Comparison of ENCODE assay signal across 1 cellular context in the genomic region with DNA sequence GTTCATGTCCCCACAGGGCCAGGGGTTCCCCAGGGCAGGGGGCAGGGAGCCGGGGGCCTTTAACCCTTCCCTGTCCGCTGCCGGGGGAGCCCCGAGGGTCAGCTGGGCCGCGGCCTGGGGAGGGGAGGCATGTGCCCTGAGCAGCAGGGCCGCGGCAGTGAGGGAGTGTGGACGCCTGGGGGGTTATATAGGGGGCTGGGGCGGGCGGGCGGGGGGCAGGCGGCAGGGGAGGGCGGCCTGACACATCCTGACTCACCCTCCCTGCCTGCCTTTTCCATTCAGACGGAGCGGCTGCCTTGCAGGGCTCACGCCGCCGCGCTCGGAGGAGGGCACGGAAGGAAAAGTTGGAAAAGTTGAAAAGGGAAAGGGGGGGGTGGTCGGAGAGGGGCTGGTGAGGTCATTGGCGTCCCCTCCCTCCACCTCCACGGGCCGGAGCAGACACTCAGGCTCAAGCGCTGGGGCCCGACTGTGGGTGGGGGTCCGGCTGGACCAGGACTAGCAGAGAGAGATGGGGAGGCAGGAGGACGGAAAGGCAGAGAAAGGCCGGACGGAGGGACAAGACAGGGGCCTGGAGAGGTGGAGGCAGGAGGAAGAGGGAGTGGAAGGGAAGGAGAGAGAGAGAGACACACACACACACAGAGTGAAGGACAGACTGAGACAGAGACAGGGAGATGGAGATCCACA.
A peak's percentile ranks its signal among the peaks of the same experiment; 100 is the strongest.
TF ChIP-seq lines count a peak whose summit lies in the region.

A gene (minus strand): TSS at position 159 of the 684 bp plus-strand sequence. CDS start 153 bp downstream, at position 6.

TF ChIP-seq in H1, 55 proteins besides CTCF, POLR2A, EP300 and RAD21:
- no peak for TF ChIP-seq SIN3A (conservative IDR thresholded peaks at IDR 0.05 in 1 of 2, IDR thresholded peaks at IDR 0.05 in 1 of 2; ENCODE audit: low read depth in 1 of 2, low read length in 2 of 2)
- no peak for TF ChIP-seq JUND (IDR thresholded peaks at IDR 0.05; ENCODE audit: low read length)
- TF ChIP-seq SUZ12 (IDR thresholded peaks at IDR 0.05; ENCODE audit: low read length) = peak; percentile 36; the same call in 1 of the 2 replicates
- no peak for TF ChIP-seq TCF12 (IDR thresholded peaks at IDR 0.05; ENCODE audit: low read depth, low read length)
- no peak for TF ChIP-seq BCL11A (IDR thresholded peaks at IDR 0.05; ENCODE audit: low read depth in 2 of 2, low read length in 2 of 2)
- TF ChIP-seq HDAC6 (IDR thresholded peaks at IDR 0.05; ENCODE audit: low read depth, low read length) = no peak
- peak; percentile 25 for TF ChIP-seq EZH2 (IDR thresholded peaks at IDR 0.05; ENCODE audit: low read depth, low read length, severe bottlenecking)
- no peak for TF ChIP-seq NRF1 (IDR thresholded peaks at IDR 0.05; ENCODE audit: low read depth, low read length)
- no peak for TF ChIP-seq YY1 (IDR thresholded peaks at IDR 0.05; ENCODE audit: low read depth, low read length)
- TF ChIP-seq, protein P1, sequence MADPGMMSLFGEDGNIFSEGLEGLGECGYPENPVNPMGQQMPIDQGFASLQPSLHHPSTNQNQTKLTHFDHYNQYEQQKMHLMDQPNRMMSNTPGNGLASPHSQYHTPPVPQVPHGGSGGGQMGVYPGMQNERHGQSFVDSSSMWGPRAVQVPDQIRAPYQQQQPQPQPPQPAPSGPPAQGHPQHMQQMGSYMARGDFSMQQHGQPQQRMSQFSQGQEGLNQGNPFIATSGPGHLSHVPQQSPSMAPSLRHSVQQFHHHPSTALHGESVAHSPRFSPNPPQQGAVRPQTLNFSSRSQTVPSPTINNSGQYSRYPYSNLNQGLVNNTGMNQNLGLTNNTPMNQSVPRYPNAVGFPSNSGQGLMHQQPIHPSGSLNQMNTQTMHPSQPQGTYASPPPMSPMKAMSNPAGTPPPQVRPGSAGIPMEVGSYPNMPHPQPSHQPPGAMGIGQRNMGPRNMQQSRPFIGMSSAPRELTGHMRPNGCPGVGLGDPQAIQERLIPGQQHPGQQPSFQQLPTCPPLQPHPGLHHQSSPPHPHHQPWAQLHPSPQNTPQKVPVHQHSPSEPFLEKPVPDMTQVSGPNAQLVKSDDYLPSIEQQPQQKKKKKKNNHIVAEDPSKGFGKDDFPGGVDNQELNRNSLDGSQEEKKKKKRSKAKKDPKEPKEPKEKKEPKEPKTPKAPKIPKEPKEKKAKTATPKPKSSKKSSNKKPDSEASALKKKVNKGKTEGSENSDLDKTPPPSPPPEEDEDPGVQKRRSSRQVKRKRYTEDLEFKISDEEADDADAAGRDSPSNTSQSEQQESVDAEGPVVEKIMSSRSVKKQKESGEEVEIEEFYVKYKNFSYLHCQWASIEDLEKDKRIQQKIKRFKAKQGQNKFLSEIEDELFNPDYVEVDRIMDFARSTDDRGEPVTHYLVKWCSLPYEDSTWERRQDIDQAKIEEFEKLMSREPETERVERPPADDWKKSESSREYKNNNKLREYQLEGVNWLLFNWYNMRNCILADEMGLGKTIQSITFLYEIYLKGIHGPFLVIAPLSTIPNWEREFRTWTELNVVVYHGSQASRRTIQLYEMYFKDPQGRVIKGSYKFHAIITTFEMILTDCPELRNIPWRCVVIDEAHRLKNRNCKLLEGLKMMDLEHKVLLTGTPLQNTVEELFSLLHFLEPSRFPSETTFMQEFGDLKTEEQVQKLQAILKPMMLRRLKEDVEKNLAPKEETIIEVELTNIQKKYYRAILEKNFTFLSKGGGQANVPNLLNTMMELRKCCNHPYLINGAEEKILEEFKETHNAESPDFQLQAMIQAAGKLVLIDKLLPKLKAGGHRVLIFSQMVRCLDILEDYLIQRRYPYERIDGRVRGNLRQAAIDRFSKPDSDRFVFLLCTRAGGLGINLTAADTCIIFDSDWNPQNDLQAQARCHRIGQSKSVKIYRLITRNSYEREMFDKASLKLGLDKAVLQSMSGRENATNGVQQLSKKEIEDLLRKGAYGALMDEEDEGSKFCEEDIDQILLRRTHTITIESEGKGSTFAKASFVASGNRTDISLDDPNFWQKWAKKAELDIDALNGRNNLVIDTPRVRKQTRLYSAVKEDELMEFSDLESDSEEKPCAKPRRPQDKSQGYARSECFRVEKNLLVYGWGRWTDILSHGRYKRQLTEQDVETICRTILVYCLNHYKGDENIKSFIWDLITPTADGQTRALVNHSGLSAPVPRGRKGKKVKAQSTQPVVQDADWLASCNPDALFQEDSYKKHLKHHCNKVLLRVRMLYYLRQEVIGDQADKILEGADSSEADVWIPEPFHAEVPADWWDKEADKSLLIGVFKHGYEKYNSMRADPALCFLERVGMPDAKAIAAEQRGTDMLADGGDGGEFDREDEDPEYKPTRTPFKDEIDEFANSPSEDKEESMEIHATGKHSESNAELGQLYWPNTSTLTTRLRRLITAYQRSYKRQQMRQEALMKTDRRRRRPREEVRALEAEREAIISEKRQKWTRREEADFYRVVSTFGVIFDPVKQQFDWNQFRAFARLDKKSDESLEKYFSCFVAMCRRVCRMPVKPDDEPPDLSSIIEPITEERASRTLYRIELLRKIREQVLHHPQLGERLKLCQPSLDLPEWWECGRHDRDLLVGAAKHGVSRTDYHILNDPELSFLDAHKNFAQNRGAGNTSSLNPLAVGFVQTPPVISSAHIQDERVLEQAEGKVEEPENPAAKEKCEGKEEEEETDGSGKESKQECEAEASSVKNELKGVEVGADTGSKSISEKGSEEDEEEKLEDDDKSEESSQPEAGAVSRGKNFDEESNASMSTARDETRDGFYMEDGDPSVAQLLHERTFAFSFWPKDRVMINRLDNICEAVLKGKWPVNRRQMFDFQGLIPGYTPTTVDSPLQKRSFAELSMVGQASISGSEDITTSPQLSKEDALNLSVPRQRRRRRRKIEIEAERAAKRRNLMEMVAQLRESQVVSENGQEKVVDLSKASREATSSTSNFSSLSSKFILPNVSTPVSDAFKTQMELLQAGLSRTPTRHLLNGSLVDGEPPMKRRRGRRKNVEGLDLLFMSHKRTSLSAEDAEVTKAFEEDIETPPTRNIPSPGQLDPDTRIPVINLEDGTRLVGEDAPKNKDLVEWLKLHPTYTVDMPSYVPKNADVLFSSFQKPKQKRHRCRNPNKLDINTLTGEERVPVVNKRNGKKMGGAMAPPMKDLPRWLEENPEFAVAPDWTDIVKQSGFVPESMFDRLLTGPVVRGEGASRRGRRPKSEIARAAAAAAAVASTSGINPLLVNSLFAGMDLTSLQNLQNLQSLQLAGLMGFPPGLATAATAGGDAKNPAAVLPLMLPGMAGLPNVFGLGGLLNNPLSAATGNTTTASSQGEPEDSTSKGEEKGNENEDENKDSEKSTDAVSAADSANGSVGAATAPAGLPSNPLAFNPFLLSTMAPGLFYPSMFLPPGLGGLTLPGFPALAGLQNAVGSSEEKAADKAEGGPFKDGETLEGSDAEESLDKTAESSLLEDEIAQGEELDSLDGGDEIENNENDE (IDR thresholded peaks at IDR 0.05; ENCODE audit: insufficient replicate concordance, low read length) = no peak
- TF ChIP-seq EGR1 (IDR thresholded peaks at IDR 0.05; ENCODE audit: borderline replicate concordance, low read depth, low read length) = no peak
- no peak for TF ChIP-seq BACH1 (IDR thresholded peaks at IDR 0.05; ENCODE audit: low read length)
- TF ChIP-seq CBX8 (IDR thresholded peaks at IDR 0.05; ENCODE audit: borderline replicate concordance, low read depth, low read length) = no peak
- no peak for TF ChIP-seq CHD1 (IDR thresholded peaks at IDR 0.05; ENCODE audit: low read depth, low read length)
- TF ChIP-seq ZNF274 (IDR thresholded peaks at IDR 0.05; ENCODE audit: borderline replicate concordance, extremely low read depth, low read length) = no peak
- TF ChIP-seq, protein P2, sequence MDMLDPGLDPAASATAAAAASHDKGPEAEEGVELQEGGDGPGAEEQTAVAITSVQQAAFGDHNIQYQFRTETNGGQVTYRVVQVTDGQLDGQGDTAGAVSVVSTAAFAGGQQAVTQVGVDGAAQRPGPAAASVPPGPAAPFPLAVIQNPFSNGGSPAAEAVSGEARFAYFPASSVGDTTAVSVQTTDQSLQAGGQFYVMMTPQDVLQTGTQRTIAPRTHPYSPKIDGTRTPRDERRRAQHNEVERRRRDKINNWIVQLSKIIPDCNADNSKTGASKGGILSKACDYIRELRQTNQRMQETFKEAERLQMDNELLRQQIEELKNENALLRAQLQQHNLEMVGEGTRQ (IDR thresholded peaks at IDR 0.05; ENCODE audit: low read length) = no peak
- TF ChIP-seq RBBP5 (IDR thresholded peaks at IDR 0.05; ENCODE audit: borderline replicate concordance, low read depth, low read length) = no peak
- TF ChIP-seq, protein P3, sequence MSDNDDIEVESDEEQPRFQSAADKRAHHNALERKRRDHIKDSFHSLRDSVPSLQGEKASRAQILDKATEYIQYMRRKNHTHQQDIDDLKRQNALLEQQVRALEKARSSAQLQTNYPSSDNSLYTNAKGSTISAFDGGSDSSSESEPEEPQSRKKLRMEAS (IDR thresholded peaks at IDR 0.05) = no peak; the same call in 1 of the 2 replicates
- peak; percentile 10 for TF ChIP-seq CTBP2 (IDR thresholded peaks at IDR 0.05; ENCODE audit: borderline replicate concordance, insufficient read depth, insufficient read length, low read length)
- TF ChIP-seq GABPA (IDR thresholded peaks at IDR 0.05; ENCODE audit: borderline replicate concordance, insufficient read depth, low read length) = no peak
- TF ChIP-seq GTF2F1 (IDR thresholded peaks at IDR 0.05; ENCODE audit: borderline replicate concordance, low read depth, low read length) = no peak
- TF ChIP-seq, protein P4, sequence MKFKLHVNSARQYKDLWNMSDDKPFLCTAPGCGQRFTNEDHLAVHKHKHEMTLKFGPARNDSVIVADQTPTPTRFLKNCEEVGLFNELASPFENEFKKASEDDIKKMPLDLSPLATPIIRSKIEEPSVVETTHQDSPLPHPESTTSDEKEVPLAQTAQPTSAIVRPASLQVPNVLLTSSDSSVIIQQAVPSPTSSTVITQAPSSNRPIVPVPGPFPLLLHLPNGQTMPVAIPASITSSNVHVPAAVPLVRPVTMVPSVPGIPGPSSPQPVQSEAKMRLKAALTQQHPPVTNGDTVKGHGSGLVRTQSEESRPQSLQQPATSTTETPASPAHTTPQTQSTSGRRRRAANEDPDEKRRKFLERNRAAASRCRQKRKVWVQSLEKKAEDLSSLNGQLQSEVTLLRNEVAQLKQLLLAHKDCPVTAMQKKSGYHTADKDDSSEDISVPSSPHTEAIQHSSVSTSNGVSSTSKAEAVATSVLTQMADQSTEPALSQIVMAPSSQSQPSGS (IDR thresholded peaks at IDR 0.05; ENCODE audit: low read length) = no peak
- no peak for TF ChIP-seq TAF1 (IDR thresholded peaks at IDR 0.05; ENCODE audit: low read depth, low read length)
- no peak for TF ChIP-seq TBP (IDR thresholded peaks at IDR 0.05; ENCODE audit: low read depth, low read length)
